Comparison of ENCODE assay signal across 11 cellular contexts in genomic region chr3:47323431-47324277, GRCh38. TPM values are rescaled to one million over a fixed set of nuclear protein-coding genes. Genes with fewer than 3 reads are reported as not detected.
DNase-seq lines count a peak whose midpoint lies in the region; ATAC-seq and TF ChIP-seq lines count a peak whose summit lies in the region.
"Had no signal": no experiment of that assay in that cellular context is flagged by ENCODE, and none has a peak within 500 bp of the region (broad histone marks: within the 10 kb centered on the region; RNA-seq: fewer than 3 reads in every experiment).

No MANE protein-coding gene starts in this region.

- peak overlapping the region; percentile 34 to 58 for H3K27ac Mint-ChIP-seq in T-cell

- CTCF ChIA-PET in T-cell (lab: Charles Lee): interaction anchor here (0.5 to 1.7 kb wide), 12 partner anchors 9 to 1117 kb away, joined by 3 to 13 read pairs (median 4); no protein-coding TSS in a partner anchor

- H3K4me1 ChIP-seq in smooth muscle cell (ENCODE audit: low read depth): no peaks in the 10 kb centered on the region

- H3K27me3 Mint-ChIP-seq in T-cell: no peaks in the 10 kb centered on the region

- no peaks in the 10 kb centered on the region for H3K9me3 Mint-ChIP-seq in T-cell

- peak; percentile 3 for DNase-seq in DMS53 (lab: John Stamatoyannopoulos, UW)
- no peak for DNase-seq in DMS53 treated with DMSO at 0.1 percent for 48 hours (lab: John Stamatoyannopoulos, UW; ENCODE audit: unreplicated experiment)
- DNase-seq in T-cell: no peak
- DNase-seq in epithelial cell of esophagus (ENCODE audit: low read depth): peak; percentile 74
- DNase-seq in smooth muscle cell (lab: John Stamatoyannopoulos, UW; ENCODE audit: unreplicated experiment): no peak
- DNase-seq in AG08396 (ENCODE audit: low spot score): no peak

- H3K27me3 ChIP-seq in smooth muscle cell (ENCODE audit: low read depth): no peaks in the 10 kb centered on the region
- H3K27me3 ChIP-seq: right atrium auricular region had no signal

- no peak overlapping the region for H3K4me2 ChIP-seq in smooth muscle cell

- H3K36me3 Mint-ChIP-seq in T-cell: peaks cover 39% of the 10 kb centered on the region

- ATAC-seq in T-cell (replicated peaks in 1 of 4) (peak in 1 of 4 experiments; percentile 27), HG02610 (IDR thresholded peaks at IDR 0.05; ENCODE audit: unreplicated experiment) (no peak), HG03439 (IDR thresholded peaks at IDR 0.05; ENCODE audit: unreplicated experiment) (no peak)

- peak overlapping the region; percentile 33 for H3K27ac ChIP-seq in smooth muscle cell (ENCODE audit: low read depth)
- H3K27ac ChIP-seq: 22Rv1, right atrium auricular region had no signal

- H3K4me1 Mint-ChIP-seq in T-cell: peaks cover 2 to 8% (median 2%) of the 10 kb centered on the region in 3 donors

- no peaks in the 10 kb centered on the region for H3K79me2 ChIP-seq in smooth muscle cell (ENCODE audit: low read depth)

- H3F3A ChIP-seq in smooth muscle cell (ENCODE audit: low read depth): peaks cover 4% of the 10 kb centered on the region

- H2AFZ ChIP-seq in smooth muscle cell (ENCODE audit: low read depth): no peak overlapping the region

- H3K36me3 ChIP-seq in smooth muscle cell (ENCODE audit: low read depth): no peaks in the 10 kb centered on the region

- H3K4me3 ChIP-seq in epithelial cell of esophagus (ENCODE audit: low read length) (no peak overlapping the region), smooth muscle cell (no peak overlapping the region)
- H3K4me3 ChIP-seq: lung, right atrium auricular region had no signal

- no peak overlapping the region for H3K9ac ChIP-seq in smooth muscle cell (ENCODE audit: low read depth)

- H4K20me1 ChIP-seq in smooth muscle cell (ENCODE audit: low read depth): peaks cover 29% of the 10 kb centered on the region

- WGBS in smooth muscle cell (ENCODE audit: low lambda C conversion rate): 66% methylated on average over 8 of the region's 8 CpGs

- POLR2A ChIA-PET in T-cell (lab: Charles Lee): interaction anchor here (0.6 to 0.7 kb wide), 2 partner anchors 75 to 155 kb away, joined by 6 to 18 read pairs; no protein-coding TSS in a partner anchor

- TF ChIP-seq CTCF in epithelial cell of esophagus (IDR thresholded peaks at IDR 0.05; ENCODE audit: insufficient read depth, low read depth, low read length, missing control alignments) (no peak), smooth muscle cell (IDR thresholded peaks at IDR 0.05; ENCODE audit: borderline replicate concordance, insufficient read depth, poor library complexity, severe bottlenecking) (no peak)

- H3K9me3 ChIP-seq in smooth muscle cell (replicated peaks; ENCODE audit: low read depth): no peaks in the 10 kb centered on the region
- H3K9me3 ChIP-seq: right atrium auricular region had no signal

- no peak overlapping the region for H3K4me3 Mint-ChIP-seq in T-cell

RNA-seq across cellular contexts. Expression of gene KLHL18, which starts 40.9 kb away (rescaled TPM):
- total RNA-seq in T-cell: 10 to 100 TPM; 20.2 to 41.3 (median 25.7) TPM
- 17.8 and 18.4 TPM in 2 replicates for total RNA-seq in smooth muscle cell
- polyA plus RNA-seq in smooth muscle cell: 17.6 and 25.8 TPM in 2 replicates

RNA-seq across cellular contexts. Expression of gene KIF9, which starts 41.1 kb away (rescaled TPM):
- total RNA-seq in T-cell (10 to 100 TPM in 2 of 5 donors, 1 to 10 TPM in 3; 2.6 to 15.2 (median 2.9) TPM), smooth muscle cell (2.2 and 5.0 TPM in 2 replicates)
- polyA plus RNA-seq in smooth muscle cell: 6.5 and 10.9 TPM in 2 replicates

RNA-seq across cellular contexts. Expression of gene PTPN23, which starts 57.2 kb away (rescaled TPM):
- total RNA-seq in T-cell: 10 to 100 TPM; 39.2 to 59.6 (median 57.9) TPM
- 4.8 and 7.2 TPM in 2 replicates for total RNA-seq in smooth muscle cell
- polyA plus RNA-seq in smooth muscle cell: 17.1 and 22.1 TPM in 2 replicates

Comparison
In these comparisons a context has a peak if more than half of its experiments do, and no peak if none do; other contexts are left out.
1. DNase-seq: peak in DMS53 (single experiment) and epithelial cell of esophagus (single experiment); none in DMS53 treated with DMSO at 0.1 percent for 48 hours (single experiment), T-cell (0 of 34), smooth muscle cell (single experiment) and AG08396 (single experiment).